In the genomic region with DNA sequence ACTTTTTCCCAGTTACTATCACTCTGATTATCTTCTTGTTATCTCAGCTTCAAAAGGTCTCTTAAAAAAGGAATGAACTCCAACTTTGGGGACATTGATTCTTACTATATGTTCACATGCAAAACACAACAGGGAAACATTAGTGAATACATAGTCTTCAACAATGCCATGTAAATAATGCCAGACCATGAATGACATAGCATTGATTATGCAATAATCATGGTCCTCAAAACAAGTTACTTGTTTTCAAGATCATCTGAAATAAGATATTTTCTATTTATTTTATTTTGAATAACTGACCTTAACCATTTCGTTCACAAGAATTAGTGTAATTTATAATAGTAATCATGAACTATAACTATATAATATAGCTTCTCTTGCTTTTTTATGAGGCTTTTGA, we compare ENCODE assay signal across 7 cellular contexts.
"Had no signal": no experiment of that assay in that cellular context is flagged by ENCODE, and none has a peak within 500 bp of the region (broad histone marks: within the 10 kb centered on the region; RNA-seq: fewer than 3 reads in every experiment).

No MANE protein-coding gene starts in this region.

- FAIRE-seq: HTR-8/SVneo, K562 had no signal

- H3K9ac ChIP-seq: KMS-11 had no signal

- H3K27ac ChIP-seq: HL-60, KMS-11 had no signal

- ATAC-seq: K562 had no signal

- DNase-seq: Karpas-422, KBM-7, KG1 had no signal

- H3K4me3 ChIP-seq: K562 had no signal

- H3K4me2 ChIP-seq: KMS-11 had no signal
